Comparison of ENCODE assay signal across 26 cellular contexts in the genomic region with DNA sequence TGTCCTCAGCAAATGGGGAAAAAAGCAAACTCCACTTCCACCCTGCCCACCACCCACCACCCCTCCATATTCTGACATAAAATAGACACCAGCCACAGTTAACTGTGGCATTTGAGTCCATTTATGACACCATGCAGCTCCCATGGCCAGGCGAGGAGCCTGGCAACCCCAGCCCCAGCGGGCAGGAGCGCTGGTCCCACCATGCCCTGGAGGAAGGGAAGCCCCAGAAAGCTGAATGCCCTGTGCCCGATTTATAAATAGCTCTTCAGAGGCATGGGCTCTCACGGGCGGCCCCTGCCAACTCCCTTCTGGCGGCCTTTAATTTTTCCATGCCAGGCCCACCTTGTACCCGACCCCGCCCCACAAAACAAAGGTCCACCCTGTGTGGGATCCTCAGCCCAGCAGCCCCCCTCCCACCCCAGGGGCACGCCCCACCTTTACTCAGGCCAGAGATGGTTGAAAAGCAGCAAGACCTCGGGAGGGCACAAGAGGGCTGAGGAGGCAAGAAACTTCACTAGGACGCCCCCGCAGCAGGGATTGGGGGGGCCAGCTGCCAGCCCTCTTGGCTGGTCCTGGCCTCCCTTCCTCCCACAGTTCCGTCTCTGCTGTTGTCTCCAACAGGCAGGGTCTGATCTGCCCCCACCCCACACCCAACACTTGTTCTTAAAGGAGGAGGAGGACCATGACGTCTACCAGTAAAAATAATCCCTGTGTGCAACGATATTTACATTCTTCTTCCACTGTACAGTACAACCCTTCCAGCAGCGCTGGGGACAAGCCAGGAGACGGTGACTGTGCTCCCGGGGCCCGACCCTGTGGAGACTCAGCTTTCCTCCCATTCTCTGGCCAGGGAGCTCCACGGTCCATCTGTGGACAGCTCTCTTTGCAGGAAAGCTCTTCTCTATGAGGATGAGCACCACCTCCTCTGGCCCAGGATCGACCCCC.
DNase-seq lines count a peak whose midpoint lies in the region; ATAC-seq and TF ChIP-seq lines count a peak whose summit lies in the region.
"Had no signal": no experiment of that assay in that cellular context is flagged by ENCODE, and none has a peak within 500 bp of the region (broad histone marks: within the 10 kb centered on the region; RNA-seq: fewer than 3 reads in every experiment).

No MANE protein-coding gene starts in this region.

- H3K27me3 ChIP-seq in heart right ventricle: no peaks in the 10 kb centered on the region
- H3K27me3 ChIP-seq in right atrium auricular region: no peaks in the 10 kb centered on the region
- H3K27me3 ChIP-seq in osteoblast (ENCODE audit: insufficient read depth, low read length): no peaks in the 10 kb centered on the region
- H3K27me3 ChIP-seq: cardiac muscle cell, right lobe of liver had no signal

- intact Hi-C loops in heart right ventricle (cut with DNase I): loop anchor here in 1 of 10 donors (10.0 kb wide), 1 partner anchor 274 kb away; no protein-coding TSS in a partner anchor
- intact Hi-C loops in cardiac septum (cut with DNase I): no loop called here

- H3K79me2 ChIP-seq in osteoblast (ENCODE audit: insufficient read depth, low read length): no peaks in the 10 kb centered on the region

- peak overlapping the region in 3 of 10 donors; percentile 8 to 30 (median 27) for H3K4me3 ChIP-seq in heart right ventricle
- H3K4me3 ChIP-seq in right atrium auricular region: no peak overlapping the region
- no peak overlapping the region for H3K4me3 ChIP-seq in osteoblast (ENCODE audit: insufficient read depth, low read length)
- H3K4me3 ChIP-seq: cardiac muscle cell, right lobe of liver, SK-N-MC had no signal

- WGBS in heart right ventricle, 2 donors: 67 to 74% methylated on average over 22 of the region's 22 CpGs

- TF ChIP-seq CTCF in heart right ventricle (IDR thresholded peaks at IDR 0.05) (no peak), right atrium auricular region (IDR thresholded peaks at IDR 0.05) (no peak), osteoblast (IDR thresholded peaks at IDR 0.05; ENCODE audit: extremely low read depth, low read depth, low read length) (no peak), GM10266 (IDR thresholded peaks at IDR 0.05; ENCODE audit: control insufficient read depth, insufficient read depth, low read depth, missing control alignments) (no peak)

- no peak overlapping the region for H3K4me2 ChIP-seq in osteoblast (ENCODE audit: insufficient read depth, low read length)

- H3K4me1 ChIP-seq in heart right ventricle: peaks cover 0 to 19% (median 4%) of the 10 kb centered on the region in 9 donors
- H3K4me1 ChIP-seq in right atrium auricular region: no peaks in the 10 kb centered on the region
- H3K4me1 ChIP-seq in osteoblast (ENCODE audit: insufficient read depth, low read length): peaks cover 24% of the 10 kb centered on the region
- H3K4me1 ChIP-seq: right lobe of liver had no signal

- no peaks in the 10 kb centered on the region for H4K20me1 ChIP-seq in osteoblast (ENCODE audit: insufficient read depth, low read length)

- ATAC-seq in heart right ventricle (peak in 7 of 8 donors; percentile 29 to 90 (median 67)), GM21576 (IDR thresholded peaks at IDR 0.05; ENCODE audit: unreplicated experiment) (no peak)
- ATAC-seq: stimulated activated naive CD8-positive, alpha-beta T cell treated with anti-CD3 and anti-CD28 coated beads, Interleukin-15, amount 100 ng/mL, for 72 hours; T-helper 17 cell had no signal

- no peak overlapping the region for H2AFZ ChIP-seq in osteoblast (ENCODE audit: low read length)

- H3K27ac ChIP-seq in heart right ventricle: peak overlapping the region in 5 of 10 donors; percentile 13 to 69 (median 43)
- H3K27ac ChIP-seq in right atrium auricular region: no peak overlapping the region
- no peak overlapping the region for H3K27ac ChIP-seq in osteoblast (ENCODE audit: low read depth, low read length)
- H3K27ac ChIP-seq: cardiac muscle cell, right lobe of liver, SK-N-MC had no signal

- H3K36me3 ChIP-seq in heart right ventricle (no peaks in the 10 kb centered on the region), right atrium auricular region (no peaks in the 10 kb centered on the region), osteoblast (ENCODE audit: insufficient read depth, low read length) (no peaks in the 10 kb centered on the region)
- H3K36me3 ChIP-seq: cardiac muscle cell, right lobe of liver had no signal

- H3K9me3 ChIP-seq in heart right ventricle (no peaks in the 10 kb centered on the region), right atrium auricular region (no peaks in the 10 kb centered on the region), osteoblast (ENCODE audit: low read depth, low read length) (no peaks in the 10 kb centered on the region)
- H3K9me3 ChIP-seq: right lobe of liver had no signal

- peak; percentile 16 to 25 for DNase-seq in heart right ventricle
- no peak for DNase-seq in cardiac septum (ENCODE audit: low spot score)
- DNase-seq in right atrium auricular region (ENCODE audit: low spot score): peak; percentile 42
- DNase-seq in osteoblast (ENCODE audit: insufficient read length, low spot score, missing footprints): peak; percentile 51
- DNase-seq in NCI-H1417 (lab: John Stamatoyannopoulos, UW): no peak
- no peak for DNase-seq in NCI-H1694 treated with DMSO at 0.1 percent for 48 hours (lab: John Stamatoyannopoulos, UW)
- DNase-seq in GM10266 (ENCODE audit: extremely low spot score): no peak
- DNase-seq: activated CD4-positive, alpha-beta T cell treated with anti-CD3 and anti-CD28 coated beads, Interleukin-2, amount 50 U/mL, for 4 hours; activated gamma-delta T cell treated with Interleukin-2 at 50 U/mL for 16 hours; activated naive CD8-positive, alpha-beta T cell treated with anti-CD3 and anti-CD28 coated beads, Interleukin-2, amount 10 ng/mL, durations not matched to agents 7 days and 5 days; activated T-cell treated with anti-CD3 and anti-CD28 coated beads, Interleukin-2, amount 50 U/mL, for 48 hours; CD4-positive, alpha-beta memory T cell; DMS 273 treated with DMSO at 0.1 percent for 48 hours; erythroblast; kidney glomerular epithelial cell; NCI-H1048; NCI-H1694; NCI-H82; right lobe of liver; stimulated activated CD4-positive, alpha-beta T cell treated with anti-CD3 and anti-CD28 coated beads, Interleukin-12 subunit alpha, Interleukin-12 subunit beta, amount 100 ng/mL, for 4 hours; stimulated activated CD4-positive, alpha-beta T cell treated with anti-CD3 and anti-CD28 coated beads, Interleukin-2, amount 100 ng/mL, for 48 hours; stimulated activated naive CD8-positive, alpha-beta T cell treated with anti-CD3 and anti-CD28 coated beads, Interleukin-15, amount 100 ng/mL, for 72 hours; T-helper 17 cell had no signal

Comparison
In these comparisons a context has a peak if more than half of its experiments do, and no peak if none do; other contexts are left out.
1. DNase-seq: peak in heart right ventricle (2 of 2), right atrium auricular region (single experiment) and osteoblast (single experiment); none in cardiac septum (single experiment), NCI-H1417 (0 of 3), NCI-H1694 treated with DMSO at 0.1 percent for 48 hours (single experiment) and GM10266 (single experiment).